ENCODE assay signal across 10 cellular contexts in genomic region chr3:9404680-9405079, GRCh38. TPM values are rescaled to one million over a fixed set of nuclear protein-coding genes. Genes with fewer than 3 reads are reported as not detected.
A peak's percentile ranks its signal among the peaks of the same experiment; 100 is the strongest.
DNase-seq lines count a peak whose midpoint lies in the region; ATAC-seq, FAIRE-seq and TF ChIP-seq lines count a peak whose summit lies in the region.
"Had no signal": no experiment of that assay in that cellular context is flagged by ENCODE, and none has a peak within 500 bp of the region (broad histone marks: within the 10 kb centered on the region; RNA-seq: fewer than 3 reads in every experiment).

No MANE protein-coding gene starts in this region.

- H3K27ac ChIP-seq in HUES6 (ENCODE audit: low read depth, low read length) (no peak overlapping the region), GM12878 (ENCODE audit: control insufficient read depth, insufficient read depth) (no peak overlapping the region)

- peak; percentile 19 for DNase-seq in Calu3
- no peak for DNase-seq in GM12878 (ENCODE audit: low read depth, low spot score)
- DNase-seq in naive B cell, result no peak
- no peak for DNase-seq in hippocampal formation (lab: John Stamatoyannopoulos, UW)
- no peak for DNase-seq in NCI-H1694 treated with DMSO at 0.1 percent for 48 hours (lab: John Stamatoyannopoulos, UW)
- no peak for DNase-seq in RCC 7860 (ENCODE audit: low spot score)
- no peak for DNase-seq in activated naive CD4-positive, alpha-beta T cell treated with Interleukin-2 at 50 U/mL for 16 hours
- DNase-seq: NCI-H526 treated with DMSO at 0.1 percent for 48 hours had no signal

- H3K9ac ChIP-seq in HUES6 (ENCODE audit: low read length) (no peak overlapping the region), GM12878 (ENCODE audit: control insufficient read depth, insufficient read depth, low read length) (peak overlapping the region; percentile 3; the same call in 1 of the 2 replicates)

- CTCF ChIA-PET in Calu3 (lab: Charles Lee), result interaction anchor here (0.9 kb wide), 1 partner anchor 19 kb away, joined by 3 read pairs; no protein-coding TSS in a partner anchor
- CTCF ChIA-PET in GM12878 (lab: Yijun Ruan, JAX), result interaction anchor here (0.5 to 2.7 kb wide), 4 partner anchors 10 to 396 kb away, joined by 3 to 21 read pairs (median 4); no protein-coding TSS in a partner anchor

- SMC1A ChIA-PET in GM12878 (lab: Charles Lee; ENCODE audit: uncharacterized antibody, unreplicated experiment), result interaction anchor here (0.9 to 4.1 kb wide), 8 partner anchors 10 to 53 kb away, joined by 3 to 43 read pairs (median 5); partner anchors contain the start of gene THUMPD3

- no TSS peak for BruUV-seq in Calu3 (replicated peaks; lab: Mats Ljungman, UMichigan)
- no TSS peak for BruUV-seq in GM12878 (replicated peaks; lab: Mats Ljungman, UMichigan)

- H2AFZ ChIP-seq in GM12878 (ENCODE audit: control insufficient read depth, low read depth, low read length), result no peak overlapping the region

- TF ChIP-seq EP300 in GM12878 (IDR thresholded peaks at IDR 0.05; ENCODE audit: borderline replicate concordance in 1 of 2, control insufficient read depth in 1 of 2, low read depth in 2 of 2, low read length in 2 of 2), result no peak

- H3K27me3 ChIP-seq in HUES6 (ENCODE audit: control insufficient read depth, insufficient read depth, low read length) (no peaks in the 10 kb centered on the region), GM12878 (replicated peaks in 1 of 2; ENCODE audit: control insufficient read depth in 2 of 2, insufficient read depth in 2 of 2, low read length in 1 of 2) (no peaks in the 10 kb centered on the region)

- H3K27me3 Mint-ChIP-seq in Calu3 (ENCODE audit: unreplicated experiment), result no peaks in the 10 kb centered on the region
- no peaks in the 10 kb centered on the region for H3K27me3 Mint-ChIP-seq in naive B cell

- H3K4me2 ChIP-seq in GM12878 (ENCODE audit: control insufficient read depth, insufficient read depth), result peak overlapping the region; percentile 12

- peak overlapping the region; percentile 48 for H3K4me3 Mint-ChIP-seq in Calu3 (ENCODE audit: low read depth, unreplicated experiment)
- H3K4me3 Mint-ChIP-seq in naive B cell, result peak overlapping the region in 2 of 8 donors; percentile 4 to 31

- H3K27ac Mint-ChIP-seq in Calu3 (ENCODE audit: unreplicated experiment) (peak overlapping the region; percentile 58), naive B cell (peak overlapping the region in 2 of 6 donors; percentile 69 to 82)

- peaks cover 4% of the 10 kb centered on the region for H4K20me1 ChIP-seq in GM12878 (ENCODE audit: control insufficient read depth, insufficient read depth)

- H3K4me1 Mint-ChIP-seq in Calu3 (ENCODE audit: low read depth, unreplicated experiment), result peaks cover 35% of the 10 kb centered on the region
- peaks cover 55 to 80% (median 66%) of the 10 kb centered on the region in 3 donors for H3K4me1 Mint-ChIP-seq in naive B cell

- H3K4me3 ChIP-seq in HUES6 (ENCODE audit: low read depth, low read length), result 0 out of 2 replicates have a peak overlapping the region, but pooled peaks have one; percentile 2
- H3K4me3 ChIP-seq in GM12878, result no peak overlapping the region; the same call in 1 of the 2 replicates

- RAD21 ChIA-PET in GM12878 (lab: Charles Lee; ENCODE audit: unreplicated experiment), result interaction anchor here (1.3 to 3.4 kb wide), 3 partner anchors 9 to 51 kb away, joined by 4 to 20 read pairs (median 5); partner anchors contain the start of gene THUMPD3

- TF ChIP-seq CTCF in Calu3 (IDR thresholded peaks at IDR 0.05; ENCODE audit: unreplicated experiment), result no peak
- TF ChIP-seq CTCF in GM12878 (IDR thresholded peaks at IDR 0.05 in 2 of 3, conservative IDR thresholded peaks at IDR 0.05 in 1 of 3; ENCODE audit: control insufficient read depth in 2 of 3, extremely low read depth in 1 of 3, insufficient read depth in 1 of 3, low read depth in 3 of 3, low read length in 3 of 3), result peak in 2 of 3 experiments; percentile 5 to 31; a peak in 3 of 6 replicates

- TF ChIP-seq POLR2A in GM12878 (IDR thresholded peaks at IDR 0.05; ENCODE audit: low read depth, low read length), result no peak

- H3K36me3 ChIP-seq in HUES6 (ENCODE audit: control insufficient read depth, insufficient read depth, low read length) (no peaks in the 10 kb centered on the region), GM12878 (ENCODE audit: control insufficient read depth in 2 of 2, insufficient read depth in 2 of 2, low read length in 1 of 2) (peaks cover 0 to 5% of the 10 kb centered on the region in 2 experiments; a peak in 1 of 4 replicates)

- H3K9me3 Mint-ChIP-seq in Calu3 (ENCODE audit: low read depth, unreplicated experiment) (no peaks in the 10 kb centered on the region), naive B cell (peaks cover 0 to 2% (median 0%) of the 10 kb centered on the region in 7 donors)

- peaks cover 43% of the 10 kb centered on the region for H3K4me1 ChIP-seq in HUES6 (ENCODE audit: control insufficient read depth, insufficient read depth, low read length)
- peaks cover 6% of the 10 kb centered on the region; the same call in 1 of the 2 replicates for H3K4me1 ChIP-seq in GM12878 (ENCODE audit: control insufficient read depth, insufficient read depth, low read length)

- WGBS in GM12878 (ENCODE audit: insufficient coverage, insufficient replicate concordance, low lambda C conversion rate, missing lambda C conversion rate), result 41% methylated on average over 1 of the region's 1 CpG

- POLR2A ChIA-PET in GM12878 (lab: Charles Lee), result interaction anchor here (1.3 to 4.1 kb wide), 4 partner anchors 11 to 47 kb away, joined by 4 to 24 read pairs (median 4); partner anchors contain the start of gene THUMPD3

- no peak for TF ChIP-seq RAD21 in GM12878 (IDR thresholded peaks at IDR 0.05; ENCODE audit: insufficient read depth, low read depth, low read length)

- in situ Hi-C loops in GM12878 (cut with MboI), result no loop called here

- H3K36me3 Mint-ChIP-seq in Calu3 (ENCODE audit: insufficient read depth, unreplicated experiment) (peaks cover 28% of the 10 kb centered on the region), naive B cell (peaks cover 0 to 5% of the 10 kb centered on the region in 2 donors)

- ATAC-seq in GM12878, result peak; percentile 63
- ATAC-seq in naive B cell (ENCODE audit: low read depth in 2 of 2), result peak; percentile 46 to 49

- peaks cover 99% of the 10 kb centered on the region for H3K79me2 ChIP-seq in GM12878 (ENCODE audit: control insufficient read depth, insufficient read depth, low read length)

- intact Hi-C loops in Calu3 (cut with micrococcal nuclease; ENCODE audit: unreplicated experiment) (no loop called here), GM12878 (cut with micrococcal nuclease; ENCODE audit: unreplicated experiment) (no loop called here)

- FAIRE-seq in GM12878 (lab: Jason Lieb, UNC), result peak; percentile 7
- FAIRE-seq in RCC 7860 (lab: Jason Lieb, UNC), result no peak
- FAIRE-seq: urothelium cell line had no signal

- peaks cover 2% of the 10 kb centered on the region; the same call in 1 of the 2 replicates for H3K9me3 ChIP-seq in HUES6 (ENCODE audit: control insufficient read depth, insufficient read depth, low read depth, low read length)
- H3K9me3 ChIP-seq in GM12878 (replicated peaks; ENCODE audit: control insufficient read depth, insufficient read depth, low read length), result no peaks in the 10 kb centered on the region; the same call in 2 of the 3 replicates

TF ChIP-seq in GM12878, 131 proteins besides CTCF, POLR2A, EP300 and RAD21 (continues in another document):
- no peak for TF ChIP-seq FOXK2 (IDR thresholded peaks at IDR 0.05)

RNA-seq across cellular contexts. Expression of gene SETD5, which starts 7.3 kb away (rescaled TPM):
- 132 and 158 TPM in 2 replicates for total RNA-seq in Calu3 (2022)
- total RNA-seq in GM12878 (2013; cell fraction: nucleolus; rRNA removed), result 719 and 759 TPM in 2 replicates
- total RNA-seq in GM12878 (2014; rRNA removed), result 44.7 and 53.3 TPM in 2 replicates
- 60.8 and 61.2 TPM in 2 replicates for total RNA-seq in GM12878 (2014; rRNA removed; fragmentation: Illumina TruSeq; extraction: Trizol)
- 90.1 and 93.5 TPM in 2 replicates for total RNA-seq in GM12878 (2021)
- polyA plus RNA-seq in GM12878 (2011; ENCODE audit: low read depth), result 104 TPM
- 73.3 and 94.0 TPM in 2 replicates for polyA plus RNA-seq in GM12878 (2011; rRNA removed)
- 60.0 and 80.8 TPM in 2 replicates for polyA plus RNA-seq in GM12878 (2011; cell fraction: cytosol; rRNA removed)
- polyA plus RNA-seq in GM12878 (2011; cell fraction: nucleus; rRNA removed), result 252 and 350 TPM in 2 replicates
- polyA plus RNA-seq in GM12878 (2012), result 66.6 and 69.7 TPM in 2 replicates
- polyA plus RNA-seq in GM12878 (2014; fragmentation: Illumina TruSeq; extraction: Trizol), result 87.6 and 94.3 TPM in 2 replicates
- 10 to 100 TPM in 1 of 2 experiments, 1 to 10 TPM in 1; 8.2 to 23.0 TPM for polyA plus RNA-seq in GM12878 (2014; fragmentation: Nextera tagmentation; extraction: Ambion mirVana)
- 55.5 and 57.5 TPM in 2 replicates for polyA plus RNA-seq in GM12878 (2014; rRNA removed)
- polyA plus RNA-seq in GM12878 (2016; fragmentation: Nextera tagmentation; extraction: Ambion mirVana), result 10 to 100 TPM; 46.9 to 50.7 TPM
- polyA minus RNA-seq in GM12878 (2011; rRNA and poly(A)+ RNA removed), result 134 and 215 TPM in 2 replicates
- polyA minus RNA-seq in GM12878 (2011; cell fraction: cytosol; rRNA and poly(A)+ RNA removed), result 55.5 and 67.3 TPM in 2 replicates
- 205 and 262 TPM in 2 replicates for polyA minus RNA-seq in GM12878 (2011; cell fraction: nucleus; rRNA and poly(A)+ RNA removed)
- polyA plus RNA-seq in naive B cell (ENCODE audit: low read depth in 6 of 6), result 10 to 100 TPM; 26.9 to 80.7 (median 42.5) TPM

RNA-seq across cellular contexts. Expression of gene THUMPD3, which starts 41.8 kb away (rescaled TPM):
- total RNA-seq in Calu3 (2022), result 43.6 and 57.7 TPM in 2 replicates
- 43.7 and 50.7 TPM in 2 replicates for total RNA-seq in GM12878 (2013; cell fraction: nucleolus; rRNA removed)
- total RNA-seq in GM12878 (2014; rRNA removed), result 28.7 and 42.3 TPM in 2 replicates
- total RNA-seq in GM12878 (2014; rRNA removed; fragmentation: Illumina TruSeq; extraction: Trizol), result 46.7 and 47.4 TPM in 2 replicates
- 39.3 and 46.1 TPM in 2 replicates for total RNA-seq in GM12878 (2021)
- 38.5 TPM for polyA plus RNA-seq in GM12878 (2011; ENCODE audit: low read depth)
- 44.5 and 57.5 TPM in 2 replicates for polyA plus RNA-seq in GM12878 (2011; rRNA removed)
- polyA plus RNA-seq in GM12878 (2011; cell fraction: cytosol; rRNA removed), result 25.4 and 33.5 TPM in 2 replicates
- polyA plus RNA-seq in GM12878 (2011; cell fraction: nucleus; rRNA removed), result 18.2 and 19.4 TPM in 2 replicates
- polyA plus RNA-seq in GM12878 (2012), result 32.8 and 44.6 TPM in 2 replicates
- polyA plus RNA-seq in GM12878 (2014; fragmentation: Illumina TruSeq; extraction: Trizol), result 43.8 and 54.9 TPM in 2 replicates
- 10 to 100 TPM; 29.2 to 32.1 TPM for polyA plus RNA-seq in GM12878 (2014; fragmentation: Nextera tagmentation; extraction: Ambion mirVana)
- 25.4 and 31.7 TPM in 2 replicates for polyA plus RNA-seq in GM12878 (2014; rRNA removed)
- 10 to 100 TPM; 39.8 to 44.2 TPM for polyA plus RNA-seq in GM12878 (2016; fragmentation: Nextera tagmentation; extraction: Ambion mirVana)
- 68.4 and 126 TPM in 2 replicates for polyA minus RNA-seq in GM12878 (2011; rRNA and poly(A)+ RNA removed)
- 21.2 and 24.5 TPM in 2 replicates for polyA minus RNA-seq in GM12878 (2011; cell fraction: cytosol; rRNA and poly(A)+ RNA removed)
- 16.2 and 30.7 TPM in 2 replicates for polyA minus RNA-seq in GM12878 (2011; cell fraction: nucleus; rRNA and poly(A)+ RNA removed)
- polyA plus RNA-seq in naive B cell (ENCODE audit: low read depth in 6 of 6), result 10 to 100 TPM in 5 of 6 donors, 1 to 10 TPM in 1; 9.6 to 21.5 (median 17.5) TPM
